In genomic region chr9:178136-178825, GRCh38 we compare ENCODE assay signal across 9 cellular contexts. TPM values are rescaled to one million over a fixed set of nuclear protein-coding genes. Genes with fewer than 3 reads are reported as not detected.
DNase-seq lines count a peak whose midpoint lies in the region; ATAC-seq and TF ChIP-seq lines count a peak whose summit lies in the region.
"Not testable (repeated sequence)": the region's sequence is repeated elsewhere in the genome, so short reads cannot be mapped to it uniquely, and the experiment has no call there.
"Had no signal": no experiment of that assay in that cellular context is flagged by ENCODE, and none has a peak within 500 bp of the region (broad histone marks: within the 10 kb centered on the region; RNA-seq: fewer than 3 reads in every experiment).

No MANE protein-coding gene starts in this region.

- not testable (repeated sequence) for H3K9me3 Mint-ChIP-seq in activated CD4-positive, alpha-beta memory T cell treated with anti-CD3 and anti-CD28 coated beads for 36 hours; brain

- peak overlapping the region; percentile 69 for H3K9ac ChIP-seq in mesenchymal stem cell (ENCODE audit: low read length)
- peak overlapping the region; percentile 22 for H3K9ac ChIP-seq in smooth muscle cell (ENCODE audit: low read depth)

- DNase-seq in AG04450 (ENCODE audit: low read depth, low spot score); H7; Panc1 (ENCODE audit: low read depth, low spot score); fibroblast of mammary gland (ENCODE audit: low read depth); mesenchymal stem cell; smooth muscle cell (lab: John Stamatoyannopoulos, UW; ENCODE audit: unreplicated experiment): not testable (repeated sequence)
- DNase-seq in activated CD4-positive, alpha-beta memory T cell treated with anti-CD3 and anti-CD28 coated beads for 36 hours: peak; percentile 24

- not testable (repeated sequence) for H3K27me3 ChIP-seq in AG04450 (ENCODE audit: control insufficient read depth, insufficient read depth, low read length); H7 (ENCODE audit: control insufficient read depth, insufficient read depth, low read length); Panc1 (ENCODE audit: control insufficient read depth, insufficient read depth, low read length); mesenchymal stem cell (ENCODE audit: control insufficient read depth in 1 of 2, insufficient read depth in 1 of 2, low read length in 2 of 2); smooth muscle cell (ENCODE audit: low read depth)

- H3K4me3 ChIP-seq in AG04450 (ENCODE audit: low read depth, low read length): peak overlapping the region; percentile 57
- H3K4me3 ChIP-seq in H7 (ENCODE audit: insufficient read depth, low read depth, low read length): peak overlapping the region; percentile 8; the same call in 1 of the 2 replicates
- H3K4me3 ChIP-seq in Panc1 (ENCODE audit: low read depth in 2 of 2, low read length in 2 of 2): peak overlapping the region; percentile 13 to 26; a peak in 2 of 4 replicates
- H3K4me3 ChIP-seq in fibroblast of mammary gland (ENCODE audit: control insufficient read depth, low read depth, low read length): peak overlapping the region; percentile 33
- peak overlapping the region; percentile 46 to 63 for H3K4me3 ChIP-seq in mesenchymal stem cell (ENCODE audit: insufficient read depth in 1 of 2, low read depth in 1 of 2, low read length in 2 of 2)
- peak overlapping the region; percentile 25 for H3K4me3 ChIP-seq in smooth muscle cell

- not testable (repeated sequence) for H3K27me3 Mint-ChIP-seq in activated CD4-positive, alpha-beta memory T cell treated with anti-CD3 and anti-CD28 coated beads for 36 hours; brain

- not testable (repeated sequence) for H3K79me1 ChIP-seq in mesenchymal stem cell (replicated peaks; ENCODE audit: low read length, poor library complexity, severe bottlenecking)

- H4K8ac ChIP-seq in mesenchymal stem cell (ENCODE audit: low read length): not testable (repeated sequence)

- H2BK12ac ChIP-seq in mesenchymal stem cell (ENCODE audit: low read length in 2 of 2): not testable (repeated sequence)

- H3F3A ChIP-seq in smooth muscle cell (ENCODE audit: low read depth): not testable (repeated sequence)

- not testable (repeated sequence) for H3K9me3 ChIP-seq in AG04450 (ENCODE audit: control insufficient read depth, insufficient read depth, low read length); Panc1 (ENCODE audit: control insufficient read depth, insufficient read depth, low read depth, low read length); mesenchymal stem cell (ENCODE audit: control insufficient read depth, low read length); smooth muscle cell (replicated peaks; ENCODE audit: low read depth)

- H3K14ac ChIP-seq in mesenchymal stem cell (ENCODE audit: low read length in 2 of 2): not testable (repeated sequence)

- H2BK5ac ChIP-seq in mesenchymal stem cell (ENCODE audit: low read depth, low read length, poor library complexity, severe bottlenecking): not testable (repeated sequence)

- intact Hi-C loops in Panc1 (cut with micrococcal nuclease; ENCODE audit: unreplicated experiment); activated CD4-positive, alpha-beta memory T cell treated with anti-CD3 and anti-CD28 coated beads for 36 hours (cut with micrococcal nuclease): not testable (repeated sequence)

- H3K36me3 ChIP-seq in H7 (replicated peaks; ENCODE audit: control insufficient read depth, insufficient read depth, low read length); Panc1 (ENCODE audit: control insufficient read depth, insufficient read depth, low read length); mesenchymal stem cell (ENCODE audit: control insufficient read depth in 1 of 2, insufficient read depth in 2 of 2, low read depth in 1 of 2, low read length in 2 of 2); smooth muscle cell (ENCODE audit: low read depth): not testable (repeated sequence)

- not testable (repeated sequence) for H2BK15ac ChIP-seq in mesenchymal stem cell (ENCODE audit: low read depth, poor library complexity, severe bottlenecking)

- H3K4me1 ChIP-seq in Panc1 (ENCODE audit: control insufficient read depth, insufficient read depth, low read length); mesenchymal stem cell (ENCODE audit: control insufficient read depth, insufficient read depth, low read depth, low read length); smooth muscle cell (ENCODE audit: low read depth): not testable (repeated sequence)

- not testable (repeated sequence) for H3K18ac ChIP-seq in mesenchymal stem cell (ENCODE audit: low read depth in 1 of 2, low read length in 2 of 2)

- CTCF ChIA-PET in AG04450 (lab: Charles Lee); Panc1 (lab: Charles Lee); activated CD4-positive, alpha-beta memory T cell treated with anti-CD3 and anti-CD28 coated beads for 36 hours (lab: Charles Lee): not testable (repeated sequence)

- not testable (repeated sequence) for H3K4ac ChIP-seq in mesenchymal stem cell (ENCODE audit: low read depth in 1 of 2, low read length in 2 of 2)

- not testable (repeated sequence) for TF ChIP-seq CTCF in AG04450 (IDR thresholded peaks at IDR 0.05; ENCODE audit: low read depth, low read length); Panc1 (IDR thresholded peaks at IDR 0.05); brain (conservative IDR thresholded peaks at IDR 0.05); fibroblast of mammary gland (conservative IDR thresholded peaks at IDR 0.05; ENCODE audit: control insufficient read depth, insufficient read depth, low read depth, low read length); smooth muscle cell (IDR thresholded peaks at IDR 0.05; ENCODE audit: borderline replicate concordance, insufficient read depth, poor library complexity, severe bottlenecking)

- in situ Hi-C loops in Panc1 (cut with HindIII; ENCODE audit: low pct_unique_long_range_greater_than_20kb, low sequenced_read_pairs): not testable (repeated sequence)

- H3K27ac ChIP-seq in AG04450 (ENCODE audit: low read depth, low read length); Panc1 (ENCODE audit: low read length); mesenchymal stem cell (ENCODE audit: low read length, poor library complexity, severe bottlenecking): not testable (repeated sequence)
- H3K27ac ChIP-seq in smooth muscle cell (ENCODE audit: low read depth): peak overlapping the region; percentile 20

- H3K4me3 Mint-ChIP-seq in activated CD4-positive, alpha-beta memory T cell treated with anti-CD3 and anti-CD28 coated beads for 36 hours: peak overlapping the region; percentile 88
- H3K4me3 Mint-ChIP-seq in brain: peak overlapping the region; percentile 83 to 93 (median 88)

- H4K91ac ChIP-seq in mesenchymal stem cell (ENCODE audit: low read length): not testable (repeated sequence)

- peak overlapping the region; percentile 92 for H3K27ac Mint-ChIP-seq in activated CD4-positive, alpha-beta memory T cell treated with anti-CD3 and anti-CD28 coated beads for 36 hours
- H3K27ac Mint-ChIP-seq in brain: peak overlapping the region in 3 of 5 experiments; percentile 64 to 94 (median 91)

- H4K20me1 ChIP-seq in smooth muscle cell (ENCODE audit: low read depth): not testable (repeated sequence)

- not testable (repeated sequence) for BruUV-seq in Panc1 (replicated peaks; lab: Mats Ljungman, UMichigan)

- not testable (repeated sequence) for H3K79me2 ChIP-seq in smooth muscle cell (ENCODE audit: low read depth)

- WGBS in mesenchymal stem cell: 11% methylated on average over 5 of the region's 23 CpGs
- WGBS in smooth muscle cell (ENCODE audit: low lambda C conversion rate): 9% methylated on average over 10 of the region's 23 CpGs

- H3K4me2 ChIP-seq in mesenchymal stem cell (ENCODE audit: low read length, poor library complexity, severe bottlenecking) (peak overlapping the region; percentile 68), smooth muscle cell (peak overlapping the region; percentile 68)

- H3K36me3 Mint-ChIP-seq in activated CD4-positive, alpha-beta memory T cell treated with anti-CD3 and anti-CD28 coated beads for 36 hours; brain: not testable (repeated sequence)

- not testable (repeated sequence) for H3K23ac ChIP-seq in mesenchymal stem cell (ENCODE audit: low read length in 2 of 2)

- ATAC-seq in Panc1: not testable (repeated sequence)

- H2AK5ac ChIP-seq in mesenchymal stem cell (ENCODE audit: low read length, severe bottlenecking): not testable (repeated sequence)

- H2BK120ac ChIP-seq in mesenchymal stem cell (ENCODE audit: low read depth, low read length): not testable (repeated sequence)

- not testable (repeated sequence) for H3K4me1 Mint-ChIP-seq in activated CD4-positive, alpha-beta memory T cell treated with anti-CD3 and anti-CD28 coated beads for 36 hours (ENCODE audit: low read depth); brain

- not testable (repeated sequence) for H2AFZ ChIP-seq in mesenchymal stem cell (ENCODE audit: low read depth, low read length); smooth muscle cell (ENCODE audit: low read depth)

- POLR2A ChIA-PET in AG04450 (lab: Yijun Ruan, JAX); Panc1 (lab: Charles Lee); activated CD4-positive, alpha-beta memory T cell treated with anti-CD3 and anti-CD28 coated beads for 36 hours (lab: Charles Lee): not testable (repeated sequence)

RNA-seq across cellular contexts. Expression of gene ZNG1A, which starts 0.6 kb away (rescaled TPM):
- polyA plus RNA-seq in AG04450 (2011; rRNA removed) (19.1 and 30.5 TPM in 2 replicates), brain (ENCODE audit: insufficient read depth, low read depth, low replicate concordance) (16.2 TPM), smooth muscle cell (37.5 and 50.3 TPM in 2 replicates)
- polyA minus RNA-seq in AG04450 (2011; rRNA and poly(A)+ RNA removed): 16.0 and 21.1 TPM in 2 replicates
- 9.4 and 11.2 TPM in 2 replicates for total RNA-seq in H7 (2014; rRNA removed; shearing (Covaris generic))
- total RNA-seq in Panc1 (2021; ENCODE audit: unreplicated experiment) (16.6 TPM), smooth muscle cell (22.6 and 31.1 TPM in 2 replicates)
- 13.5 TPM for polyA plus RNA-seq in Panc1 (2012; ENCODE audit: insufficient read length)
- total RNA-seq in activated CD4-positive, alpha-beta memory T cell treated with anti-CD3 and anti-CD28 coated beads for 36 hours: 10 to 100 TPM; 36.8 to 42.1 TPM
- 25.5 TPM for polyA plus RNA-seq in mesenchymal stem cell (2013, experiment 1 of 2)
- 26.8 TPM for polyA plus RNA-seq in mesenchymal stem cell (2013, experiment 2 of 2)

RNA-seq across cellular contexts. Expression of gene DOCK8, which starts 36.4 kb away (rescaled TPM):
- polyA plus RNA-seq in AG04450 (2011; rRNA removed) (0.05 TPM in 1 of 2 replicates, not detected in the other), brain (ENCODE audit: insufficient read depth, low read depth, low replicate concordance) (1.3 TPM), smooth muscle cell (0.18 and 3.4 TPM in 2 replicates)
- 0.35 TPM in 1 of 2 replicates, not detected in the other for polyA minus RNA-seq in AG04450 (2011; rRNA and poly(A)+ RNA removed)
- total RNA-seq in H7 (2014; rRNA removed; shearing (Covaris generic)): 0.41 and 0.80 TPM in 2 replicates
- total RNA-seq in Panc1 (2021; ENCODE audit: unreplicated experiment) (1.4 TPM), smooth muscle cell (4.9 and 6.6 TPM in 2 replicates)
- 0.15 TPM for polyA plus RNA-seq in Panc1 (2012; ENCODE audit: insufficient read length)
- 100 to 1,000 TPM; 140 to 141 TPM for total RNA-seq in activated CD4-positive, alpha-beta memory T cell treated with anti-CD3 and anti-CD28 coated beads for 36 hours
- polyA plus RNA-seq in mesenchymal stem cell (2013, experiment 1 of 2): 0.01 TPM
- polyA plus RNA-seq in mesenchymal stem cell (2013, experiment 2 of 2): 0.01 TPM
- total RNA-seq: HT-29 had no signal

Comparison
In these comparisons a context has a peak if more than half of its experiments do, and no peak if none do; other contexts are left out.
1. RNA of gene DOCK8, which starts 36.4 kb away (total RNA-seq): 140 to 141 TPM in activated CD4-positive, alpha-beta memory T cell treated with anti-CD3 and anti-CD28 coated beads for 36 hours; 4.9 to 6.6 TPM in smooth muscle cell, 1.4 TPM in Panc1 (single experiment) and 0.41 to 0.80 TPM in H7; every median in the first group is over 10 times any median in the second.
2. Peak in every context shown above with its lines, with median percentiles within 50 percentile points of each other: H3K4me3 ChIP-seq.